28 cellular contexts compared by ENCODE assay signal in genomic region chr18:21369146-21369545, GRCh38.
DNase-seq lines count a peak whose midpoint lies in the region; FAIRE-seq and TF ChIP-seq lines count a peak whose summit lies in the region.
"Had no signal": no experiment of that assay in that cellular context is flagged by ENCODE, and none has a peak within 500 bp of the region (broad histone marks: within the 10 kb centered on the region; RNA-seq: fewer than 3 reads in every experiment).

No MANE protein-coding gene starts in this region.

- H3K79me2 ChIP-seq in neural progenitor cell (ENCODE audit: low read depth): peaks cover 94% of the 10 kb centered on the region
- H3K79me2 ChIP-seq: parathyroid adenoma had no signal

- no peak overlapping the region for H3K27ac ChIP-seq in HEK293 (ENCODE audit: extremely low read depth, low read depth, low read length)
- peak overlapping the region; percentile 94 for H3K27ac ChIP-seq in neural progenitor cell
- no peak overlapping the region for H3K27ac ChIP-seq in Peyer's patch
- H3K27ac ChIP-seq: body of pancreas, foreskin keratinocyte, left ventricle myocardium inferior, parathyroid adenoma, right lobe of liver, SJSA1, stomach, upper lobe of left lung had no signal

- H3K36me3 ChIP-seq in HEK293 (ENCODE audit: control insufficient read depth in 2 of 2, insufficient read depth in 1 of 2, low read length in 2 of 2) (no peaks in the 10 kb centered on the region), neural progenitor cell (peaks cover 18% of the 10 kb centered on the region), Peyer's patch (no peaks in the 10 kb centered on the region)
- H3K36me3 ChIP-seq: BE2C, left ventricle myocardium inferior, right lobe of liver, SJSA1, stomach, upper lobe of left lung had no signal

- peaks cover 45% of the 10 kb centered on the region for H3K4me1 Mint-ChIP-seq in neural progenitor cell
- H3K4me1 Mint-ChIP-seq: activated naive CD8-positive, alpha-beta T cell treated with anti-CD3 and anti-CD28 coated beads, Interleukin-2, amount 10 ng/mL, durations not matched to agents 7 days and 5 days; naive thymus-derived CD8-positive, alpha-beta T cell had no signal

- CTCF ChIA-PET in HEK293 (lab: Yijun Ruan, JAX): no interaction called here

- peak overlapping the region; percentile 34 for H3K4me3 Mint-ChIP-seq in neural progenitor cell
- H3K4me3 Mint-ChIP-seq: activated CD8-positive, alpha-beta T cell treated with anti-CD3 and anti-CD28 coated beads for 36 hours; activated naive CD8-positive, alpha-beta T cell treated with anti-CD3 and anti-CD28 coated beads, Interleukin-2, amount 10 ng/mL, durations not matched to agents 7 days and 5 days; naive thymus-derived CD8-positive, alpha-beta T cell had no signal

- H3F3A ChIP-seq in neural progenitor cell (ENCODE audit: low read depth): peaks cover 45% of the 10 kb centered on the region

- no peak overlapping the region for H2AFZ ChIP-seq in neural progenitor cell (replicated peaks)
- H2AFZ ChIP-seq: parathyroid adenoma had no signal

- H3K9me3 ChIP-seq in HEK293 (ENCODE audit: control insufficient read depth, insufficient read depth, low read depth, low read length) (no peaks in the 10 kb centered on the region), neural progenitor cell (ENCODE audit: low read depth) (no peaks in the 10 kb centered on the region), Peyer's patch (no peaks in the 10 kb centered on the region)
- H3K9me3 ChIP-seq: BE2C, body of pancreas, left ventricle myocardium inferior, right lobe of liver, SJSA1, stomach, upper lobe of left lung had no signal

- TF ChIP-seq CTCF in HEK293 (tag by site-specific recombination; IDR thresholded peaks at IDR 0.05) (no peak), neural progenitor cell (IDR thresholded peaks at IDR 0.05) (no peak), Peyer's patch (IDR thresholded peaks at IDR 0.05) (no peak)

- peaks cover 3% of the 10 kb centered on the region for H4K20me1 ChIP-seq in neural progenitor cell (ENCODE audit: low read depth)

- FAIRE-seq in endometrium (lab: Jason Lieb, UNC): peak; percentile 97

- H3K27ac Mint-ChIP-seq in neural progenitor cell: peak overlapping the region; percentile 96
- H3K27ac Mint-ChIP-seq: activated CD8-positive, alpha-beta T cell treated with anti-CD3 and anti-CD28 coated beads for 36 hours; activated naive CD8-positive, alpha-beta T cell treated with anti-CD3 and anti-CD28 coated beads, Interleukin-2, amount 10 ng/mL, durations not matched to agents 7 days and 5 days; naive thymus-derived CD8-positive, alpha-beta T cell had no signal

- no peak overlapping the region for H3K4me3 ChIP-seq in HEK293 (ENCODE audit: low read depth, low read length)
- peak overlapping the region; percentile 2 for H3K4me3 ChIP-seq in neural progenitor cell
- H3K4me3 ChIP-seq in Peyer's patch: no peak overlapping the region
- H3K4me3 ChIP-seq: body of pancreas, left ventricle myocardium inferior, right lobe of liver, SJSA1, stomach, upper lobe of left lung had no signal

- POLR2A ChIA-PET in HEK293 (lab: Yijun Ruan, JAX): no interaction called here

- H3K4me2 ChIP-seq in neural progenitor cell: peak overlapping the region; percentile 92

- H3K27me3 Mint-ChIP-seq in neural progenitor cell (ENCODE audit: insufficient read depth, low read depth): peaks cover 1% of the 10 kb centered on the region

- H3K4me1 ChIP-seq in HEK293 (ENCODE audit: control insufficient read depth, insufficient read depth, low read length) (peaks cover 33% of the 10 kb centered on the region), neural progenitor cell (peaks cover 56% of the 10 kb centered on the region), Peyer's patch (no peaks in the 10 kb centered on the region)
- H3K4me1 ChIP-seq: BE2C, body of pancreas, foreskin keratinocyte, left ventricle myocardium inferior, parathyroid adenoma, right lobe of liver, stomach, upper lobe of left lung had no signal

- TF ChIP-seq POLR2A in Peyer's patch (IDR thresholded peaks at IDR 0.05): no peak

- H3K9ac ChIP-seq in neural progenitor cell: no peak overlapping the region
- H3K9ac ChIP-seq: parathyroid adenoma had no signal

- peak; percentile 41 for DNase-seq in AG08395 (ENCODE audit: low spot score)
- DNase-seq in neural progenitor cell (ENCODE audit: low spot score): no peak
- no peak for DNase-seq in RPMI8226
- DNase-seq in RKO (ENCODE audit: low spot score): no peak
- no peak for DNase-seq in KG1 (lab: John Stamatoyannopoulos, UW)
- no peak for DNase-seq in Peyer's patch
- DNase-seq: 8988T; activated CD8-positive, alpha-beta T cell treated with anti-CD3 and anti-CD28 coated beads for 36 hours; activated effector memory CD4-positive, alpha-beta T cell treated with Interleukin-2 at 50 U/mL for 16 hours; activated naive CD8-positive, alpha-beta T cell treated with anti-CD3 and anti-CD28 coated beads, Interleukin-2, amount 10 ng/mL, durations not matched to agents 7 days and 5 days; BE2C; body of pancreas; DMS79; foreskin keratinocyte; left ventricle myocardium inferior; midbrain; MM.1S; naive thymus-derived CD8-positive, alpha-beta T cell; NCI-H1417 treated with DMSO at 0.1 percent for 48 hours; NCI-H446 treated with DMSO at 0.1 percent for 48 hours; right lobe of liver; stomach; T-helper 1 cell; upper lobe of left lung had no signal

- H3K9me3 Mint-ChIP-seq in neural progenitor cell: no peaks in the 10 kb centered on the region
- H3K9me3 Mint-ChIP-seq: activated CD8-positive, alpha-beta T cell treated with anti-CD3 and anti-CD28 coated beads for 36 hours; activated naive CD8-positive, alpha-beta T cell treated with anti-CD3 and anti-CD28 coated beads, Interleukin-2, amount 10 ng/mL, durations not matched to agents 7 days and 5 days; naive thymus-derived CD8-positive, alpha-beta T cell had no signal

- H3K36me3 Mint-ChIP-seq in neural progenitor cell: peaks cover 10% of the 10 kb centered on the region
- H3K36me3 Mint-ChIP-seq: activated naive CD8-positive, alpha-beta T cell treated with anti-CD3 and anti-CD28 coated beads, Interleukin-2, amount 10 ng/mL, durations not matched to agents 7 days and 5 days; naive thymus-derived CD8-positive, alpha-beta T cell had no signal

- H3K27me3 ChIP-seq in neural progenitor cell (no peaks in the 10 kb centered on the region), Peyer's patch (no peaks in the 10 kb centered on the region)
- H3K27me3 ChIP-seq: BE2C, body of pancreas, foreskin keratinocyte, right lobe of liver, stomach, upper lobe of left lung had no signal

TF ChIP-seq in HEK293, 187 proteins besides CTCF, POLR2A, EP300 and RAD21:
- peak; percentile 62 for TF ChIP-seq TCF7L2 (IDR thresholded peaks at IDR 0.05; ENCODE audit: borderline replicate concordance, low read depth, low read length)
- no peak for TF ChIP-seq ZIC2 (tag by site-specific recombination; IDR thresholded peaks at IDR 0.05)
- TF ChIP-seq PRDM6 (tag by site-specific recombination; IDR thresholded peaks at IDR 0.05): peak; percentile 83
- TF ChIP-seq ZSCAN5A (tag by site-specific recombination; IDR thresholded peaks at IDR 0.05): no peak
- no peak for TF ChIP-seq SETDB1 (IDR thresholded peaks at IDR 0.05; ENCODE audit: insufficient read length, low read length)
- TF ChIP-seq OVOL3 (tag by site-specific recombination; IDR thresholded peaks at IDR 0.05): no peak
- no peak for TF ChIP-seq ZNF155 (tag by site-specific recombination; IDR thresholded peaks at IDR 0.05)
- peak; percentile 43; the same call in 1 of the 2 replicates for TF ChIP-seq OSR2 (tag by site-specific recombination; IDR thresholded peaks at IDR 0.05)
